Comparison of ENCODE assay signal across 22 cellular contexts in the genomic region with DNA sequence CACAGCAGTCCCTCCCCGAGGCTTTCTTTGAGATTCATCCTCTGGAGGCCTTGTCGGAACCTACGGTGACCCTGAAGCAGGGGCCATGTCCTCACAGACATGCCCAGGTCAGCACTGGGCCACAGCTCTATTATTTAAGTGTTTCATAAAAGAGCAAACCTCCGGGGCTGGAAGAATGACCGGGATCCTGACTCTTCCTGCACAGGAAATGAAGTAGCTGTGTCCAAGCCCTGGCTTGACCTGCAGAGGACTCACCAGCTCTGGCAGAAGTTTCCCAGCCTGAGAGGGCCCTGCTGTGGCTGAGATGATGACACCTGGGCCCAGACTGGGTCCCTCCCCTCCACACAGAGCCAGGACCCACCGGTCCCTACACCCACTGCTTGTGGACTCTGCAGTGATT.
DNase-seq lines count a peak whose midpoint lies in the region; ATAC-seq and TF ChIP-seq lines count a peak whose summit lies in the region.
"Had no signal": no experiment of that assay in that cellular context is flagged by ENCODE, and none has a peak within 500 bp of the region (broad histone marks: within the 10 kb centered on the region; RNA-seq: fewer than 3 reads in every experiment).

No MANE protein-coding gene starts in this region.

- peaks cover 0 to 22% (median 18%) of the 10 kb centered on the region in 10 experiments; a peak in 17 of 20 replicates for H3K4me1 ChIP-seq in BLaER1 treated with 17β-estradiol and CSF1 and Interleukin-3, amounts not matched to agents 10 nM and 100 nM
- H3K4me1 ChIP-seq in psoas muscle: peaks cover 10% of the 10 kb centered on the region
- H3K4me1 ChIP-seq: A549, foreskin keratinocyte had no signal

- no peaks in the 10 kb centered on the region; a peak in 2 of 22 replicates for H3K27me3 ChIP-seq in BLaER1 treated with 17β-estradiol and CSF1 and Interleukin-3, amounts not matched to agents 10 nM and 100 nM
- H3K27me3 ChIP-seq in psoas muscle (ENCODE audit: insufficient read depth in 3 of 3, low read length in 2 of 3): peaks cover 0 to 63% (median 10%) of the 10 kb centered on the region in 3 donors

- no peak overlapping the region for H3K4me3 ChIP-seq in BLaER1 treated with 17β-estradiol and CSF1 and Interleukin-3, amounts not matched to agents 10 nM and 100 nM
- no peak overlapping the region for H3K4me3 ChIP-seq in cardiac fibroblast (replicated peaks in 1 of 2; ENCODE audit: low read depth in 2 of 2, low read length in 2 of 2)
- H3K4me3 ChIP-seq in psoas muscle: no peak overlapping the region
- H3K4me3 ChIP-seq: A549 had no signal

- no peak for TF ChIP-seq CTCF in cardiac fibroblast (IDR thresholded peaks at IDR 0.05; ENCODE audit: low read depth, low read length)
- no peak for TF ChIP-seq CTCF in psoas muscle (IDR thresholded peaks at IDR 0.05)

- H3K27ac ChIP-seq in BLaER1 treated with 17β-estradiol and CSF1 and Interleukin-3, amounts not matched to agents 10 nM and 100 nM: no peak overlapping the region
- peak overlapping the region; percentile 71 for H3K27ac ChIP-seq in psoas muscle
- H3K27ac ChIP-seq: A549, C4-2B, foreskin keratinocyte had no signal

- H4K20me1 ChIP-seq in BLaER1 treated with 17β-estradiol and CSF1 and Interleukin-3, amounts not matched to agents 10 nM and 100 nM: peaks cover 0 to 7% (median 0%) of the 10 kb centered on the region in 11 experiments; a peak in 3 of 22 replicates

- 40 to 49% (median 43%) methylated on average over 6 of the region's 6 CpGs for WGBS in psoas muscle, 3 donors

- H3K36me3 ChIP-seq in BLaER1 treated with 17β-estradiol and CSF1 and Interleukin-3, amounts not matched to agents 10 nM and 100 nM: no peaks in the 10 kb centered on the region
- H3K36me3 ChIP-seq in psoas muscle (ENCODE audit: insufficient read depth in 1 of 2, low read depth in 1 of 2): no peaks in the 10 kb centered on the region

- intact Hi-C loops in left ventricle myocardium superior (cut with micrococcal nuclease): no loop called here
- intact Hi-C loops in psoas muscle (cut with DNase I): no loop called here

- DNase-seq in cardiac fibroblast (ENCODE audit: low read depth in 2 of 2) (peak; percentile 50 to 59), left ventricle myocardium superior (peak; percentile 46), psoas muscle (no peak), SW480 (ENCODE audit: low spot score) (no peak), NCI-H524 (lab: John Stamatoyannopoulos, UW) (no peak), cerebellum (ENCODE audit: low spot score) (no peak), SIG-M5 (lab: John Stamatoyannopoulos, UW) (no peak)
- DNase-seq: activated CD4-positive, alpha-beta T cell treated with anti-CD3 and anti-CD28 coated beads for 4 hours; amygdala; foreskin keratinocyte; GDM1; mesenchymal stem cell; natural killer cell; NCI-H1417; SK-N-SH; stimulated activated CD4-positive, alpha-beta T cell treated with anti-CD3 and anti-CD28 coated beads, Interleukin-15, amount 100 ng/mL, for 24 hours; trophoblast cell had no signal

- ATAC-seq in left ventricle myocardium superior: peak; percentile 82
- ATAC-seq in psoas muscle: peak; percentile 21 to 67 (median 60)
- ATAC-seq: A549; foreskin keratinocyte; natural killer cell; Panc1; stimulated activated memory B cell treated with anti-CD40 and anti-IgM and Interleukin-4, amounts not matched to agents 10 μg/mL and 1 μg/mL and 100 μg/mL, for 72 hours had no signal

- no peak overlapping the region; a peak in 1 of 22 replicates for H3K9ac ChIP-seq in BLaER1 treated with 17β-estradiol and CSF1 and Interleukin-3, amounts not matched to agents 10 nM and 100 nM
- H3K9ac ChIP-seq: SK-N-SH had no signal

- peak overlapping the region in 7 of 11 experiments; percentile 23 to 61 (median 51); a peak in 10 of 22 replicates for H3K4me2 ChIP-seq in BLaER1 treated with 17β-estradiol and CSF1 and Interleukin-3, amounts not matched to agents 10 nM and 100 nM
- H3K4me2 ChIP-seq: A549, SK-N-SH had no signal

- no peaks in the 10 kb centered on the region for H3K9me3 ChIP-seq in BLaER1 treated with 17β-estradiol and CSF1 and Interleukin-3, amounts not matched to agents 10 nM and 100 nM (replicated peaks in 1 of 11)
- H3K9me3 ChIP-seq in psoas muscle: no peaks in the 10 kb centered on the region
- H3K9me3 ChIP-seq: A549, SK-N-SH had no signal

Comparison
In these comparisons a context has a peak if more than half of its experiments do, and no peak if none do; other contexts are left out.
1. DNase-seq: peak in cardiac fibroblast (2 of 2) and left ventricle myocardium superior (single experiment); none in psoas muscle (0 of 2), SW480 (single experiment), NCI-H524 (0 of 2), cerebellum (single experiment) and SIG-M5 (single experiment).